In the genomic region with DNA sequence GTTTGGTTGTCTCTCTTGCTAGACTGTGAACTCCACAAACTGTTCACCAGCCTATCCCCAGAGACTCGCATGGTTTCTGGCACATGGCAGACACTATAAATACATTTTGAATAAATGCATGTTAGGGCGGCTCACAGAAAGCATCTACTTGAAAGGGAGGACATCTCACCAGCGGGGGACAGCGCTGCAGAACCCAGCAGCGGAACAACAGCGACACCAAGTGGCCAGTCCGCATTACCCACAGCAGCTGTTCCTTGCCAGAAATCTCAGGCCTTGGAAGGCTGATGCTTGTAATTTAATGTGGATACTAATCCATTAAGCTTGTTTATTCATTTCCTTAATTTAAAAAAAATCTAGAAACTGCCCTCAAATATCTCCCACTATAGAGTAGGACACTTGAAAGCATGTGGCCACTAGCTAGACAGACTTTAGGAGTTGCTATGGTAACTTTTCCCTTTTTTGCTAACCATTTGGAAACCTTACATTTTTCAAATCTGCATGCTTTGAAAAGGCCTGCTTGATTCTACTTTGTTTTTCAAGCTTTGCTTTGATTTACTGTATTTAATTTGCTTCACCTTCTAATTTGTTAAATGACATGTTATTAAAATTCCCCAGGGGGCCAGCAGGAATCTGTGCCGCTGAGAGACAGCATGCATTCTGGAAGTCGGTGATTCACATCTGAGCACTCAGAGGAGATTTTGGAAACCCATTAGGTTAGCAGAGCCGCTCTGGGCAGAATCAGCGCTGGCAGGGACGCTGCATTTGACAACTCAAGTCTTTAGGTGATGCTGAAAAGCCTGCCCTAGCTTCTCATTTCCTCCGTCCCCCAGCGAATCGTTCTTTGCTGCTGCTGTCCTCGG, we compare ENCODE assay signal across 8 cellular contexts.
A peak's percentile ranks its signal among the peaks of the same experiment; 100 is the strongest.
DNase-seq lines count a peak whose midpoint lies in the region; ATAC-seq lines count a peak whose summit lies in the region.

No MANE protein-coding gene starts in this region.

- ATAC-seq in HG03066 (IDR thresholded peaks at IDR 0.05; ENCODE audit: low read depth, unreplicated experiment) (peak; percentile 82), left colon (peak; percentile 89)

- intact Hi-C loops in left colon (cut with DNase I, micrococcal nuclease): loop anchor here in 1 of 2 donors (5.0 to 10.0 kb wide), 3 partner anchors 86 to 309 kb away; no protein-coding TSS in a partner anchor

- DNase-seq in SIG-M5 treated with dmso at 0.1 percent for 504 hours (lab: John Stamatoyannopoulos, UW; ENCODE audit: unreplicated experiment): peak; percentile 52
- DNase-seq in SIG-M5 (lab: John Stamatoyannopoulos, UW): no peak
- DNase-seq in NCI-H2227 treated with DMSO at 0.1 percent for 48 hours (lab: John Stamatoyannopoulos, UW): peak; percentile 91
- DNase-seq in activated CD4-positive, CD25-positive, alpha-beta regulatory T cell treated with anti-CD3 and anti-CD28 coated beads, Interleukin-2, amount 50 U/mL, for 72 hours: peak; percentile 71
- peak; percentile 51 for DNase-seq in central memory CD4-positive, alpha-beta T cell
- peak; percentile 44 to 77 for DNase-seq in left colon
- peak; percentile 80 for DNase-seq in stimulated activated CD4-positive, alpha-beta T cell treated with anti-CD3 and anti-CD28 coated beads, Interleukin-4, amount 100 ng/mL, for 24 hours
